9 cellular contexts compared by ENCODE assay signal in genomic region chr12:96719671-96720362, GRCh38.
DNase-seq lines count a peak whose midpoint lies in the region; ATAC-seq, FAIRE-seq and TF ChIP-seq lines count a peak whose summit lies in the region.
"Had no signal": no experiment of that assay in that cellular context is flagged by ENCODE, and none has a peak within 500 bp of the region (broad histone marks: within the 10 kb centered on the region; RNA-seq: fewer than 3 reads in every experiment).

No MANE protein-coding gene starts in this region.

- H3K9me3 ChIP-seq in fibroblast of lung (ENCODE audit: control insufficient read depth, insufficient read depth, low read depth, low read length) (no peaks in the 10 kb centered on the region), small intestine (ENCODE audit: control insufficient read depth, low read depth) (no peaks in the 10 kb centered on the region)

- H3K36me3 ChIP-seq in KMS-11 (ENCODE audit: insufficient read depth) (no peaks in the 10 kb centered on the region), fibroblast of lung (ENCODE audit: control insufficient read depth, insufficient read depth, low read length) (no peaks in the 10 kb centered on the region), small intestine (ENCODE audit: control insufficient read depth in 2 of 2, insufficient read depth in 2 of 2, low read length in 2 of 2) (no peaks in the 10 kb centered on the region)

- H3K4me3 ChIP-seq in KMS-11 (IDR thresholded peaks at IDR 0.05; ENCODE audit: insufficient read depth, low read depth, low read length) (no peak overlapping the region), fibroblast of lung (replicated peaks in 1 of 4; ENCODE audit: control extremely low read depth in 1 of 4, insufficient read depth in 1 of 4, low read depth in 3 of 4, low read length in 4 of 4) (peak overlapping the region; percentile 56 to 68 (median 58)), small intestine (ENCODE audit: low read depth in 1 of 2, low read length in 2 of 2) (peak overlapping the region in 1 of 2 donors; percentile 47)

- TF ChIP-seq CTCF in KMS-11 (conservative IDR thresholded peaks at IDR 0.05; ENCODE audit: low read depth, low read length) (no peak), fibroblast of lung (conservative IDR thresholded peaks at IDR 0.05 in 1 of 2, IDR thresholded peaks at IDR 0.05 in 1 of 2; ENCODE audit: low read depth in 1 of 2, low read length in 2 of 2) (no peak)

- H3K27me3 ChIP-seq in KMS-11 (ENCODE audit: insufficient read depth, low read depth) = no peaks in the 10 kb centered on the region
- H3K27me3 ChIP-seq in fibroblast of lung (ENCODE audit: control insufficient read depth, insufficient read depth, low read length) = no peaks in the 10 kb centered on the region
- H3K27me3 ChIP-seq in small intestine (ENCODE audit: control insufficient read depth in 2 of 2, insufficient read depth in 2 of 2, low read length in 2 of 2) = no peaks in the 10 kb centered on the region

- no peaks in the 10 kb centered on the region for H3K79me2 ChIP-seq in KMS-11 (ENCODE audit: insufficient read depth, low read depth)
- no peaks in the 10 kb centered on the region for H3K79me2 ChIP-seq in fibroblast of lung (ENCODE audit: control insufficient read depth, insufficient read depth, low read length)

- DNase-seq in DMS 273 (lab: John Stamatoyannopoulos, UW; ENCODE audit: unreplicated experiment) = peak; percentile 14
- DNase-seq in DMS 273 treated with DMSO at 0.1 percent for 48 hours (lab: John Stamatoyannopoulos, UW) = no peak
- peak; percentile 18 to 67 for DNase-seq in fibroblast of lung (ENCODE audit: low read depth in 2 of 2)
- peak; percentile 73 for DNase-seq in small intestine
- no peak for DNase-seq in T-helper 9 cell

- WGBS in small intestine, 3 donors = 31 to 33% (median 33%) methylated on average over 5 of the region's 5 CpGs

- H3K9ac ChIP-seq in KMS-11 = peak overlapping the region; percentile 71
- peak overlapping the region; percentile 40 for H3K9ac ChIP-seq in fibroblast of lung (ENCODE audit: insufficient read depth, low read length)

- H3K4me2 ChIP-seq in KMS-11 (peak overlapping the region; percentile 83), fibroblast of lung (ENCODE audit: extremely low read depth, insufficient read depth, low read length) (peak overlapping the region; percentile 92)

- no peaks in the 10 kb centered on the region for H4K20me1 ChIP-seq in KMS-11 (ENCODE audit: insufficient read depth)
- no peaks in the 10 kb centered on the region for H4K20me1 ChIP-seq in fibroblast of lung (ENCODE audit: control insufficient read depth, extremely low read depth, insufficient read depth, low read length)

- peak overlapping the region; percentile 90 for H3K27ac ChIP-seq in KMS-11
- H3K27ac ChIP-seq in fibroblast of lung (ENCODE audit: insufficient read depth, low read length) = peak overlapping the region; percentile 40
- H3K27ac ChIP-seq in small intestine (ENCODE audit: low read depth in 1 of 2, low read length in 1 of 2) = peak overlapping the region; percentile 73 to 74

- peak; percentile 94 for ATAC-seq in GM21576 (IDR thresholded peaks at IDR 0.05; ENCODE audit: unreplicated experiment)
- ATAC-seq in SK-N-SH treated with all-trans-retinoic acid at 6 μM for 48 hours = peak; percentile 54

- H3K4me1 ChIP-seq in KMS-11 (ENCODE audit: low read depth, poor library complexity, severe bottlenecking) (peaks cover 23% of the 10 kb centered on the region), fibroblast of lung (ENCODE audit: control insufficient read depth, extremely low read depth, insufficient read depth, low read length) (no peaks in the 10 kb centered on the region), small intestine (ENCODE audit: control insufficient read depth in 2 of 2, insufficient read depth in 1 of 2, low read depth in 1 of 2, low read length in 1 of 2) (peaks cover 0 to 2% of the 10 kb centered on the region in 2 donors)

- FAIRE-seq in small intestine (lab: Jason Lieb, UNC) = no peak
- FAIRE-seq: A204.1 had no signal

- H2AFZ ChIP-seq in KMS-11 (ENCODE audit: low read depth) = peak overlapping the region; percentile 96
- H2AFZ ChIP-seq in fibroblast of lung (ENCODE audit: low read length) = peak overlapping the region; percentile 95

TF ChIP-seq in SK-N-SH treated with all-trans-retinoic acid at 6 μM for 48 hours, 23 proteins besides CTCF, POLR2A, EP300 and RAD21:
- TF ChIP-seq TSHZ2 (CRISPR knock-in tag; IDR thresholded peaks at IDR 0.05) (no peak), BACH2 (CRISPR knock-in tag; IDR thresholded peaks at IDR 0.05; ENCODE audit: borderline replicate concordance) (no peak), PATZ1 (CRISPR knock-in tag; IDR thresholded peaks at IDR 0.05; ENCODE audit: borderline replicate concordance) (no peak), CSDC2 (CRISPR knock-in tag; IDR thresholded peaks at IDR 0.05) (no peak), ESRRG (CRISPR knock-in tag; IDR thresholded peaks at IDR 0.05) (no peak), ZNF565 (CRISPR knock-in tag; conservative IDR thresholded peaks at IDR 0.05; ENCODE audit: low read depth) (no peak), ARNTL (CRISPR knock-in tag; IDR thresholded peaks at IDR 0.05; ENCODE audit: borderline replicate concordance, low read depth) (no peak), OSR1 (CRISPR knock-in tag; IDR thresholded peaks at IDR 0.05) (no peak)

Comparison
In these comparisons a context has a peak if more than half of its experiments do, and no peak if none do; other contexts are left out.
1. DNase-seq: peak in DMS 273 (single experiment), fibroblast of lung (2 of 2) and small intestine (single experiment); none in DMS 273 treated with DMSO at 0.1 percent for 48 hours (single experiment) and T-helper 9 cell (single experiment).
2. H3K27ac ChIP-seq: peak in every context shown above with its lines; median percentile 90 in KMS-11; 74 in small intestine; 40 in fibroblast of lung.